In genomic region chr19:22116760-22117159, GRCh38 we compare ENCODE assay signal across 8 cellular contexts.
"Had no signal": no experiment of that assay in that cellular context is flagged by ENCODE, and none has a peak within 500 bp of the region (broad histone marks: within the 10 kb centered on the region; RNA-seq: fewer than 3 reads in every experiment).

No MANE protein-coding gene starts in this region.

- FAIRE-seq: G401.6, GM12878, GM12891, GM12892, GM18507, GM19239 had no signal

- ATAC-seq: GM12878 had no signal

- H3K4me3 ChIP-seq: GM12878 had no signal

- DNase-seq: GDM1, GF-D8 had no signal
